ENCODE assay signal across 17 cellular contexts in the genomic region with DNA sequence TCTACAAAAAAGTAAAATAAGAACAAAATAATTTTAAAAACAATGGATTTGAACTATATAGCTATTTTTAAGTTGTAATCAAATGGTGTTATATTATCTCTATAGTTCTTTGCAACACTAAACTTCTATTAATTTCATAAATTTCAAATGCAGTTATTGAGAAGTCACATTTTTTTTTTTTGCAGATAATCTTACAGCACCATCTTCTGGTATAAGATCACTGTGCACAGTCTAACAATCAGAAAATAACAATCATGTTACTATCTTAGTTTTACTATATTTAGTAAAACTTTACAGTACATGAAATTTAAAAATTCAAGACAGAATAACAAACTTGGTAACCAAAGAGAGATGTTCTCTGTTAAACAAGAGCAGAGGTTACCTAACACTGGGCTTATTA. TPM values are rescaled to one million over a fixed set of nuclear protein-coding genes. Genes with fewer than 3 reads are reported as not detected.
A peak's percentile ranks its signal among the peaks of the same experiment; 100 is the strongest.
DNase-seq lines count a peak whose midpoint lies in the region; ATAC-seq, FAIRE-seq and TF ChIP-seq lines count a peak whose summit lies in the region.
"Had no signal": no experiment of that assay in that cellular context is flagged by ENCODE, and none has a peak within 500 bp of the region (broad histone marks: within the 10 kb centered on the region; RNA-seq: fewer than 3 reads in every experiment).

No MANE protein-coding gene starts in this region.

- H3K4me3 ChIP-seq in fibroblast of the aortic adventitia (ENCODE audit: low read depth, low read length) (no peak overlapping the region), pancreas (no peak overlapping the region), thyroid gland (replicated peaks in 1 of 3) (no peak overlapping the region)
- H3K4me3 ChIP-seq: BLaER1, lung, prostate gland had no signal

- H3K27ac ChIP-seq in RWPE1: no peak overlapping the region
- H3K27ac ChIP-seq in pancreas: no peak overlapping the region
- no peak overlapping the region for H3K27ac ChIP-seq in thyroid gland
- H3K27ac ChIP-seq: BLaER1, prostate gland had no signal

- ATAC-seq in natural killer cell (no peak), pancreas (no peak)
- ATAC-seq in natural killer cell treated with Interleukin-12 subunit alpha and Interleukin-12 subunit beta and Interleukin-15 and Interleukin-18, amount 100 ng/mL, for 72 hours: no peak

- H3K4me1 ChIP-seq in pancreas (peaks cover 0 to 4% (median 0%) of the 10 kb centered on the region in 3 donors), thyroid gland (no peaks in the 10 kb centered on the region)
- H3K4me1 ChIP-seq: prostate gland had no signal

- intact Hi-C loops in natural killer cell (cut with micrococcal nuclease) (no loop called here), pancreas (cut with DNase I) (no loop called here), thyroid gland (cut with DNase I) (no loop called here)

- FAIRE-seq in pancreas (lab: Jason Lieb, UNC): no peak
- FAIRE-seq: GM19239 had no signal

- H3K36me3 Mint-ChIP-seq in natural killer cell: no peaks in the 10 kb centered on the region
- H3K36me3 Mint-ChIP-seq in natural killer cell treated with Interleukin-12 subunit alpha and Interleukin-12 subunit beta and Interleukin-15 and Interleukin-18, amount 100 ng/mL, for 72 hours: no peaks in the 10 kb centered on the region

- CTCF ChIA-PET in RWPE1 (lab: Yijun Ruan, JAX): interaction anchor here (0.6 to 0.7 kb wide), 3 partner anchors 29 to 218 kb away, joined by 4 to 7 read pairs (median 5); no protein-coding TSS in a partner anchor

- H3K9me3 ChIP-seq in pancreas (no peaks in the 10 kb centered on the region), thyroid gland (no peaks in the 10 kb centered on the region)
- H3K9me3 ChIP-seq: BLaER1, prostate gland had no signal

- DNase-seq in natural killer cell: no peak
- DNase-seq in natural killer cell treated with Interleukin-12 subunit alpha and Interleukin-12 subunit beta and Interleukin-15 and Interleukin-18, amount 100 ng/mL, for 72 hours (ENCODE audit: low spot score): no peak
- no peak for DNase-seq in RWPE1 (ENCODE audit: low spot score)
- DNase-seq in fibroblast of the aortic adventitia (ENCODE audit: low read depth): no peak
- DNase-seq in islet precursor cell: no peak
- DNase-seq in pancreas: no peak
- DNase-seq in DMS79 treated with DMSO at 0.1 percent for 48 hours (lab: John Stamatoyannopoulos, UW): no peak
- DNase-seq in thyroid gland: no peak
- DNase-seq: activated B cell treated with CpG ODN at 0.5 μM for 24 hours, cerebellar nuclear complex, H7, KBM-7, RPMI8226 had no signal

- H3K27me3 Mint-ChIP-seq in natural killer cell (ENCODE audit: low read depth in 2 of 2): no peaks in the 10 kb centered on the region
- no peaks in the 10 kb centered on the region for H3K27me3 Mint-ChIP-seq in natural killer cell treated with Interleukin-12 subunit alpha and Interleukin-12 subunit beta and Interleukin-15 and Interleukin-18, amount 100 ng/mL, for 72 hours
- H3K27me3 Mint-ChIP-seq: activated B cell treated with CpG ODN at 0.5 μM for 24 hours had no signal

- H3K27me3 ChIP-seq in pancreas (no peaks in the 10 kb centered on the region), thyroid gland (no peaks in the 10 kb centered on the region)
- H3K27me3 ChIP-seq: BLaER1 had no signal

- no peak for TF ChIP-seq POLR2A in thyroid gland (IDR thresholded peaks at IDR 0.05)

- H3K9me3 Mint-ChIP-seq in natural killer cell: no peaks in the 10 kb centered on the region
- no peaks in the 10 kb centered on the region for H3K9me3 Mint-ChIP-seq in natural killer cell treated with Interleukin-12 subunit alpha and Interleukin-12 subunit beta and Interleukin-15 and Interleukin-18, amount 100 ng/mL, for 72 hours
- H3K9me3 Mint-ChIP-seq: activated B cell treated with CpG ODN at 0.5 μM for 24 hours had no signal

- H3K4me1 Mint-ChIP-seq in natural killer cell: peaks cover under 1 to 1% of the 10 kb centered on the region in 2 donors
- H3K4me1 Mint-ChIP-seq in natural killer cell treated with Interleukin-12 subunit alpha and Interleukin-12 subunit beta and Interleukin-15 and Interleukin-18, amount 100 ng/mL, for 72 hours (ENCODE audit: low read depth in 2 of 2): peaks cover 0 to 4% of the 10 kb centered on the region in 2 donors

- H3K36me3 ChIP-seq in pancreas (no peaks in the 10 kb centered on the region), thyroid gland (no peaks in the 10 kb centered on the region)
- H3K36me3 ChIP-seq: prostate gland had no signal

- TF ChIP-seq CTCF in natural killer cell (IDR thresholded peaks at IDR 0.05) (peak; percentile 28), RWPE1 (conservative IDR thresholded peaks at IDR 0.05; ENCODE audit: low read depth) (peak; percentile 38), fibroblast of the aortic adventitia (IDR thresholded peaks at IDR 0.05; ENCODE audit: insufficient read depth, low read length) (peak; percentile 29), pancreas (IDR thresholded peaks at IDR 0.05) (no peak), thyroid gland (IDR thresholded peaks at IDR 0.05) (peak in 1 of 6 experiments; percentile 11)

- no peak overlapping the region for H3K4me3 Mint-ChIP-seq in natural killer cell
- H3K4me3 Mint-ChIP-seq in natural killer cell treated with Interleukin-12 subunit alpha and Interleukin-12 subunit beta and Interleukin-15 and Interleukin-18, amount 100 ng/mL, for 72 hours: no peak overlapping the region
- H3K4me3 Mint-ChIP-seq: activated B cell treated with CpG ODN at 0.5 μM for 24 hours had no signal

- POLR2A ChIA-PET in RWPE1 (lab: Yijun Ruan, JAX; ENCODE audit: low non-redundant PET): no interaction called here

- H3K27ac Mint-ChIP-seq in natural killer cell: peak overlapping the region in 1 of 2 donors; percentile 72
- peak overlapping the region in 1 of 2 donors; percentile 39 for H3K27ac Mint-ChIP-seq in natural killer cell treated with Interleukin-12 subunit alpha and Interleukin-12 subunit beta and Interleukin-15 and Interleukin-18, amount 100 ng/mL, for 72 hours
- H3K27ac Mint-ChIP-seq: activated B cell treated with CpG ODN at 0.5 μM for 24 hours had no signal

RNA-seq across cellular contexts. Expression of gene GXYLT1, which starts 40.6 kb away (rescaled TPM):
- 10 to 100 TPM; 12.3 to 13.0 (median 12.7) TPM for total RNA-seq in natural killer cell
- total RNA-seq in natural killer cell treated with Interleukin-12 subunit alpha and Interleukin-12 subunit beta and Interleukin-15 and Interleukin-18, amount 100 ng/mL, for 72 hours: 10 to 100 TPM; 10.3 to 12.2 TPM
- 6.1 and 9.8 TPM in 2 replicates for total RNA-seq in fibroblast of the aortic adventitia (ENCODE audit: low replicate concordance)
- total RNA-seq in pancreas: 1 to 10 TPM; 3.2 to 7.2 (median 4.3) TPM
- polyA plus RNA-seq in pancreas: 1 to 10 TPM in 1 of 2 donors, under 1 TPM in 1; 0.87 to 2.2 TPM
- 10 to 100 TPM; 16.5 to 26.6 (median 20.6) TPM for total RNA-seq in thyroid gland

Comparison
In these comparisons a context has a peak if more than half of its experiments do, and no peak if none do; other contexts are left out.
1. CTCF ChIP-seq: peak in natural killer cell (single experiment), RWPE1 (single experiment) and fibroblast of the aortic adventitia (single experiment); none in pancreas (0 of 4).